Comparison of ENCODE assay signal across 24 cellular contexts in genomic region chr3:187858711-187859110, GRCh38.
DNase-seq lines count a peak whose midpoint lies in the region; ATAC-seq, FAIRE-seq and TF ChIP-seq lines count a peak whose summit lies in the region.
"Had no signal": no experiment of that assay in that cellular context is flagged by ENCODE, and none has a peak within 500 bp of the region (broad histone marks: within the 10 kb centered on the region; RNA-seq: fewer than 3 reads in every experiment).

No MANE protein-coding gene starts in this region.

- no peak for TF ChIP-seq POLR2A in HepG2 (IDR thresholded peaks at IDR 0.05; ENCODE audit: insufficient read depth in 1 of 2, low read depth in 2 of 2, low read length in 2 of 2)
- no peak for TF ChIP-seq POLR2A in right lobe of liver (IDR thresholded peaks at IDR 0.05)

- no peak overlapping the region for H2AFZ ChIP-seq in HepG2 (ENCODE audit: low read length)
- H2AFZ ChIP-seq: GM23248 had no signal

- H3K4me3 ChIP-seq in HepG2 (replicated peaks in 1 of 3; ENCODE audit: insufficient read depth in 1 of 3, low read depth in 2 of 3, low read length in 3 of 3) = no peak overlapping the region
- H3K4me3 ChIP-seq in right lobe of liver = no peak overlapping the region
- H3K4me3 ChIP-seq in SK-N-MC = no peak overlapping the region
- H3K4me3 ChIP-seq in neutrophil (ENCODE audit: low read depth in 1 of 2, low read length in 1 of 2) = no peak overlapping the region
- H3K4me3 ChIP-seq: GM23248 had no signal

- ATAC-seq in HepG2 (no peak), right lobe of liver (no peak)
- ATAC-seq: CD8-positive, alpha-beta T cell had no signal

- POLR2A ChIA-PET in HepG2 (lab: Yijun Ruan, JAX) = no interaction called here

- H3K4me1 ChIP-seq in HepG2 (ENCODE audit: insufficient read depth, low read length) (peaks cover 2% of the 10 kb centered on the region; the same call in 1 of the 2 replicates), right lobe of liver (no peaks in the 10 kb centered on the region), neutrophil (ENCODE audit: control insufficient read depth in 1 of 2, insufficient read depth in 1 of 2, low read depth in 1 of 2, low read length in 1 of 2) (peaks cover 33 to 34% of the 10 kb centered on the region in 2 experiments)
- H3K4me1 ChIP-seq: Caco-2 had no signal

- in situ Hi-C loops in HepG2 (cut with HindIII; ENCODE audit: extremely low pct_ligation_motif_present, low pct_unique_long_range_greater_than_20kb) = no loop called here

- H3K9ac ChIP-seq in HepG2 (ENCODE audit: insufficient read depth, low read depth, low read length) = no peak overlapping the region
- peak overlapping the region; percentile 54 for H3K9ac ChIP-seq in SK-N-MC (ENCODE audit: insufficient read length)
- H3K9ac ChIP-seq: GM23248 had no signal

- DNase-seq in HepG2 (ENCODE audit: low spot score) (no peak), right lobe of liver (no peak), SK-N-MC (ENCODE audit: low read depth, low spot score) (peak; percentile 35), GM10266 (ENCODE audit: extremely low spot score) (no peak), AG08395 (ENCODE audit: low spot score) (no peak), DMS53 treated with DMSO at 0.1 percent for 48 hours (lab: John Stamatoyannopoulos, UW; ENCODE audit: unreplicated experiment) (no peak)
- DNase-seq: Caco-2; CD8-positive, alpha-beta T cell; DMS79 treated with DMSO at 0.1 percent for 48 hours; HCEC 1CT; NCI-H1048; NCI-H1417; NCI-H1694; NCI-H2029 treated with DMSO at 0.1 percent for 48 hours; NCI-H2171; NCI-H226; NCI-H510A; NCI-H69; RPMI8226; SHP77 had no signal

- 79% methylated on average over 2 of the region's 2 CpGs for WGBS in HepG2 (ENCODE audit: low lambda C conversion rate)
- WGBS in right lobe of liver (ENCODE audit: insufficient coverage, low coverage, low lambda C conversion rate, missing lambda C conversion rate) = 78% methylated on average over 2 of the region's 2 CpGs

- H3K27me3 ChIP-seq in HepG2 (ENCODE audit: control insufficient read depth in 1 of 2, insufficient read depth in 2 of 2, low read length in 2 of 2) = no peaks in the 10 kb centered on the region
- no peaks in the 10 kb centered on the region for H3K27me3 ChIP-seq in right lobe of liver
- no peaks in the 10 kb centered on the region for H3K27me3 ChIP-seq in neutrophil

- no peaks in the 10 kb centered on the region for H3K79me2 ChIP-seq in HepG2 (ENCODE audit: insufficient read depth, low read length)

- H3K36me3 ChIP-seq in HepG2 (replicated peaks in 1 of 2; ENCODE audit: control insufficient read depth in 1 of 2, insufficient read depth in 2 of 2, low read length in 2 of 2) (no peaks in the 10 kb centered on the region), right lobe of liver (no peaks in the 10 kb centered on the region), SK-N-MC (ENCODE audit: insufficient read depth, low read length) (no peaks in the 10 kb centered on the region), neutrophil (no peaks in the 10 kb centered on the region)

- TF ChIP-seq RAD21 in HepG2 (CRISPR knock-in tag; IDR thresholded peaks at IDR 0.05) = no peak

- intact Hi-C loops in HepG2 (cut with micrococcal nuclease; ENCODE audit: unreplicated experiment) (no loop called here), right lobe of liver (cut with DNase I) (no loop called here)

- CTCF ChIA-PET in HepG2 (lab: Yijun Ruan, JAX; ENCODE audit: low intra/inter-chr PET ratio, low total read pairs) = no interaction called here

- no peak overlapping the region for H3K4me2 ChIP-seq in HepG2 (ENCODE audit: low read depth, low read length)

- TF ChIP-seq CTCF in HepG2 (CRISPR knock-in tag; IDR thresholded peaks at IDR 0.05) (no peak), right lobe of liver (IDR thresholded peaks at IDR 0.05) (no peak), neutrophil (IDR thresholded peaks at IDR 0.05) (no peak), GM10266 (IDR thresholded peaks at IDR 0.05; ENCODE audit: control insufficient read depth, insufficient read depth, low read depth, missing control alignments) (no peak)

- H3K9me3 ChIP-seq in HepG2 (ENCODE audit: low read length) = no peaks in the 10 kb centered on the region
- H3K9me3 ChIP-seq in right lobe of liver = no peaks in the 10 kb centered on the region
- no peaks in the 10 kb centered on the region for H3K9me3 ChIP-seq in SK-N-MC (ENCODE audit: low read depth, low read length)
- H3K9me3 ChIP-seq in neutrophil = no peaks in the 10 kb centered on the region

- no peak for FAIRE-seq in HepG2 (lab: Jason Lieb, UNC)
- FAIRE-seq: A204.1 had no signal

- BruUV-seq in HepG2 (replicated peaks; lab: Mats Ljungman, UMichigan) = no TSS peak

- H3K27ac ChIP-seq in HepG2 (ENCODE audit: extremely low read length, insufficient read depth, low read length) (no peak overlapping the region), right lobe of liver (no peak overlapping the region), SK-N-MC (peak overlapping the region; percentile 86), neutrophil (peak overlapping the region; percentile 41)
- H3K27ac ChIP-seq: C4-2B, GM23248 had no signal

- no peaks in the 10 kb centered on the region for H4K20me1 ChIP-seq in HepG2 (ENCODE audit: insufficient read depth, low read length)

- no peak for TF ChIP-seq EP300 in HepG2 (IDR thresholded peaks at IDR 0.05; ENCODE audit: low read depth in 2 of 2, low read length in 2 of 2)
- TF ChIP-seq EP300 in HepG2 (CRISPR knock-in tag; IDR thresholded peaks at IDR 0.05; ENCODE audit: borderline replicate concordance) = no peak

TF ChIP-seq in HepG2, 621 proteins besides CTCF, POLR2A, EP300 and RAD21:
- TF ChIP-seq MAFF (IDR thresholded peaks at IDR 0.05; ENCODE audit: low read depth, low read length) (0 out of 2 replicates have a peak, but pooled peaks have one; percentile 35), MAFK (conservative IDR thresholded peaks at IDR 0.05 in 1 of 2, IDR thresholded peaks at IDR 0.05 in 1 of 2; ENCODE audit: low read length in 2 of 2) (peak; percentile 47 to 60; a peak in 3 of 4 replicates), ZFP91 (CRISPR knock-in tag; IDR thresholded peaks at IDR 0.05; ENCODE audit: borderline replicate concordance) (no peak)

Comparison
In these comparisons a context has a peak if more than half of its experiments do, and no peak if none do; other contexts are left out.
1. H3K27ac ChIP-seq: peak in SK-N-MC (single experiment) and neutrophil (single experiment); none in HepG2 (single experiment) and right lobe of liver (0 of 3).